ENCODE assay signal across 18 cellular contexts in genomic region chr1:61093525-61094137, GRCh38. TPM values are rescaled to one million over a fixed set of nuclear protein-coding genes. Genes with fewer than 3 reads are reported as not detected.
DNase-seq lines count a peak whose midpoint lies in the region; ATAC-seq and TF ChIP-seq lines count a peak whose summit lies in the region.
"Had no signal": no experiment of that assay in that cellular context is flagged by ENCODE, and none has a peak within 500 bp of the region (broad histone marks: within the 10 kb centered on the region; RNA-seq: fewer than 3 reads in every experiment).

No MANE protein-coding gene starts in this region.

- BruUV-seq in Caco-2 (replicated peaks; lab: Mats Ljungman, UMichigan): no TSS peak

- no peak for TF ChIP-seq POLR2A in heart left ventricle (IDR thresholded peaks at IDR 0.05)

- POLR2A ChIA-PET in Caco-2 (lab: Charles Lee): no interaction called here

- H3K36me3 ChIP-seq in heart left ventricle (peaks cover 0 to 15% (median 7%) of the 10 kb centered on the region in 9 donors), osteoblast (ENCODE audit: insufficient read depth, low read length) (peaks cover under 1% of the 10 kb centered on the region), aorta (ENCODE audit: control insufficient read depth in 1 of 2, insufficient read depth in 2 of 2, low read length in 1 of 2) (no peaks in the 10 kb centered on the region), Caco-2 (ENCODE audit: control insufficient read depth, insufficient read depth, low read length) (no peaks in the 10 kb centered on the region)

- ATAC-seq in heart left ventricle (peak in 1 of 4 donors; percentile 34), Right ventricle myocardium inferior (no peak), aorta (ENCODE audit: low FRiP score) (no peak), GM21737 (IDR thresholded peaks at IDR 0.05; ENCODE audit: unreplicated experiment) (no peak), HG03469 (IDR thresholded peaks at IDR 0.05; ENCODE audit: unreplicated experiment) (no peak)
- ATAC-seq: activated naive CD8-positive, alpha-beta T cell treated with anti-CD3 and anti-CD28 coated beads, Interleukin-2, amount 50 U/mL, for 24 hours; stimulated activated naive CD8-positive, alpha-beta T cell treated with anti-CD3 and anti-CD28 coated beads, Interleukin-15, amount 100 ng/mL, for 72 hours had no signal

- peaks cover 9 to 91% (median 71%) of the 10 kb centered on the region in 12 donors for H3K4me1 ChIP-seq in heart left ventricle
- H3K4me1 ChIP-seq in osteoblast (ENCODE audit: insufficient read depth, low read length): peaks cover 11% of the 10 kb centered on the region
- peaks cover 2 to 3% of the 10 kb centered on the region in 2 donors for H3K4me1 ChIP-seq in aorta (ENCODE audit: control insufficient read depth in 1 of 2, insufficient read depth in 2 of 2, low read length in 2 of 2)
- H3K4me1 ChIP-seq in Caco-2: no peaks in the 10 kb centered on the region

- peaks cover 2% of the 10 kb centered on the region for H3K27me3 Mint-ChIP-seq in Caco-2 (ENCODE audit: insufficient read depth, unreplicated experiment)
- H3K27me3 Mint-ChIP-seq: activated naive CD8-positive, alpha-beta T cell treated with anti-CD3 and anti-CD28 coated beads, Interleukin-2, amount 50 U/mL, for 24 hours had no signal

- H3K79me2 ChIP-seq in osteoblast (ENCODE audit: insufficient read depth, low read length): peaks cover 6% of the 10 kb centered on the region

- no peak overlapping the region for H3K4me3 Mint-ChIP-seq in Caco-2 (ENCODE audit: unreplicated experiment)
- H3K4me3 Mint-ChIP-seq: activated CD4-positive, alpha-beta memory T cell treated with anti-CD3 and anti-CD28 coated beads for 36 hours; activated naive CD8-positive, alpha-beta T cell treated with anti-CD3 and anti-CD28 coated beads, Interleukin-2, amount 50 U/mL, for 24 hours; CD4-positive, alpha-beta memory T cell; stimulated activated naive CD8-positive, alpha-beta T cell treated with anti-CD3 and anti-CD28 coated beads, Interleukin-15, amount 100 ng/mL, for 72 hours had no signal

- H3K4me1 Mint-ChIP-seq in Caco-2 (ENCODE audit: low read depth, unreplicated experiment): no peaks in the 10 kb centered on the region

- WGBS in heart left ventricle, 4 donors: 40 to 56% (median 48%) methylated on average over 2 of the region's 2 CpGs
- whole genome bisulfite sequencing in aorta, 2 donors: 17 to 20% methylated on average over 2 of the region's 2 CpGs

- H4K20me1 ChIP-seq in osteoblast (ENCODE audit: insufficient read depth, low read length): no peaks in the 10 kb centered on the region

- H3K4me3 ChIP-seq in heart left ventricle (peak overlapping the region in 6 of 12 donors; percentile 4 to 21 (median 8)), coronary artery (peak overlapping the region; percentile 37), osteoblast (ENCODE audit: insufficient read depth, low read length) (no peak overlapping the region), aorta (ENCODE audit: low read length in 2 of 2) (peak overlapping the region in 1 of 2 donors; percentile 36), Caco-2 (ENCODE audit: low read depth, low read length) (no peak overlapping the region)

- H3K27ac ChIP-seq in heart left ventricle (peak overlapping the region in 8 of 12 donors; percentile 6 to 29 (median 14)), coronary artery (peak overlapping the region; percentile 55 to 64), osteoblast (ENCODE audit: low read depth, low read length) (peak overlapping the region; percentile 13), aorta (ENCODE audit: low read depth in 1 of 2, low read length in 2 of 2) (peak overlapping the region; percentile 68 to 76)

- H2AFZ ChIP-seq in osteoblast (ENCODE audit: low read length): peak overlapping the region; percentile 27

- TF ChIP-seq CTCF in heart left ventricle (IDR thresholded peaks at IDR 0.05) (no peak), coronary artery (IDR thresholded peaks at IDR 0.05) (no peak), osteoblast (IDR thresholded peaks at IDR 0.05; ENCODE audit: extremely low read depth, low read depth, low read length) (no peak), Caco-2 (IDR thresholded peaks at IDR 0.05; ENCODE audit: insufficient read depth in 1 of 2, low read depth in 1 of 2, low read length in 1 of 2, severe bottlenecking in 1 of 2, unreplicated experiment in 1 of 2) (no peak)

- intact Hi-C loops in heart left ventricle (cut with DNase I) (no loop called here), Right ventricle myocardium inferior (cut with DNase I) (no loop called here), aorta (cut with DNase I) (loop anchor here in 1 of 2 donors (5.0 kb wide), 1 partner anchor 99 kb away; no protein-coding TSS in a partner anchor), Caco-2 (cut with micrococcal nuclease; ENCODE audit: unreplicated experiment) (no loop called here)

- H3K9me3 Mint-ChIP-seq in Caco-2 (ENCODE audit: unreplicated experiment): no peaks in the 10 kb centered on the region
- H3K9me3 Mint-ChIP-seq: activated CD4-positive, alpha-beta memory T cell treated with anti-CD3 and anti-CD28 coated beads for 36 hours; activated naive CD8-positive, alpha-beta T cell treated with anti-CD3 and anti-CD28 coated beads, Interleukin-2, amount 50 U/mL, for 24 hours; CD4-positive, alpha-beta memory T cell; stimulated activated naive CD8-positive, alpha-beta T cell treated with anti-CD3 and anti-CD28 coated beads, Interleukin-15, amount 100 ng/mL, for 72 hours had no signal

- H3K4me2 ChIP-seq in osteoblast (ENCODE audit: insufficient read depth, low read length): peak overlapping the region; percentile 66

- H3K27me3 ChIP-seq in heart left ventricle (no peaks in the 10 kb centered on the region), osteoblast (ENCODE audit: insufficient read depth, low read length) (no peaks in the 10 kb centered on the region), aorta (ENCODE audit: control insufficient read depth in 1 of 2, insufficient read depth in 2 of 2, low read length in 1 of 2) (no peaks in the 10 kb centered on the region), Caco-2 (replicated peaks; ENCODE audit: control insufficient read depth, insufficient read depth, low read length) (no peaks in the 10 kb centered on the region)

- CTCF ChIA-PET in Caco-2 (lab: Charles Lee): no interaction called here

- DNase-seq in heart left ventricle: no peak
- DNase-seq in Right ventricle myocardium inferior (ENCODE audit: missing footprints): no peak
- no peak for DNase-seq in coronary artery (ENCODE audit: low spot score)
- DNase-seq in osteoblast (ENCODE audit: insufficient read length, low spot score, missing footprints): no peak
- no peak for DNase-seq in aorta
- DNase-seq in Caco-2: no peak
- DNase-seq: activated CD4-positive, alpha-beta memory T cell treated with anti-CD3 and anti-CD28 coated beads for 36 hours; activated naive CD8-positive, alpha-beta T cell treated with anti-CD3 and anti-CD28 coated beads, Interleukin-2, amount 50 U/mL, for 24 hours; CD4-positive, alpha-beta memory T cell; HCEC 1CT; IMR-90; mesendoderm; NCI-H1105; NCI-H446 treated with DMSO at 0.1 percent for 48 hours; occipital lobe; stimulated activated naive CD8-positive, alpha-beta T cell treated with anti-CD3 and anti-CD28 coated beads, Interleukin-15, amount 100 ng/mL, for 72 hours had no signal

- H3K27ac Mint-ChIP-seq in Caco-2 (ENCODE audit: unreplicated experiment): no peak overlapping the region
- H3K27ac Mint-ChIP-seq: activated CD4-positive, alpha-beta memory T cell treated with anti-CD3 and anti-CD28 coated beads for 36 hours; activated naive CD8-positive, alpha-beta T cell treated with anti-CD3 and anti-CD28 coated beads, Interleukin-2, amount 50 U/mL, for 24 hours; CD4-positive, alpha-beta memory T cell; stimulated activated naive CD8-positive, alpha-beta T cell treated with anti-CD3 and anti-CD28 coated beads, Interleukin-15, amount 100 ng/mL, for 72 hours had no signal

- no peaks in the 10 kb centered on the region for H3K36me3 Mint-ChIP-seq in Caco-2 (ENCODE audit: insufficient read depth, unreplicated experiment)

- H3K9me3 ChIP-seq in heart left ventricle (no peaks in the 10 kb centered on the region), osteoblast (ENCODE audit: low read depth, low read length) (no peaks in the 10 kb centered on the region), aorta (ENCODE audit: control insufficient read depth, low read length) (no peaks in the 10 kb centered on the region), Caco-2 (no peaks in the 10 kb centered on the region)

RNA-seq across cellular contexts. Expression of gene NFIA, which starts 11.3 kb away (rescaled TPM):
- total RNA-seq in heart left ventricle (100 to 1,000 TPM in 2 of 9 donors, 10 to 100 TPM in 7; 76.6 to 121 (median 98.5) TPM), Right ventricle myocardium inferior (97.6 TPM), osteoblast (7.2 and 8.0 TPM in 2 replicates), aorta (100 to 1,000 TPM; 139 to 221 TPM), Caco-2 (2022) (1.4 and 2.3 TPM in 2 replicates)
- polyA plus RNA-seq in heart left ventricle (10 to 100 TPM; 12.7 to 24.3 TPM), aorta (10 to 100 TPM; 15.3 to 25.7 TPM)

Comparison
In these comparisons a context has a peak if more than half of its experiments do, and no peak if none do; other contexts are left out.
1. H3K27ac ChIP-seq: peak in every context shown above with its lines; median percentile 72 in aorta; 60 in coronary artery; 14 in heart left ventricle; 13 in osteoblast.